In the genomic region with DNA sequence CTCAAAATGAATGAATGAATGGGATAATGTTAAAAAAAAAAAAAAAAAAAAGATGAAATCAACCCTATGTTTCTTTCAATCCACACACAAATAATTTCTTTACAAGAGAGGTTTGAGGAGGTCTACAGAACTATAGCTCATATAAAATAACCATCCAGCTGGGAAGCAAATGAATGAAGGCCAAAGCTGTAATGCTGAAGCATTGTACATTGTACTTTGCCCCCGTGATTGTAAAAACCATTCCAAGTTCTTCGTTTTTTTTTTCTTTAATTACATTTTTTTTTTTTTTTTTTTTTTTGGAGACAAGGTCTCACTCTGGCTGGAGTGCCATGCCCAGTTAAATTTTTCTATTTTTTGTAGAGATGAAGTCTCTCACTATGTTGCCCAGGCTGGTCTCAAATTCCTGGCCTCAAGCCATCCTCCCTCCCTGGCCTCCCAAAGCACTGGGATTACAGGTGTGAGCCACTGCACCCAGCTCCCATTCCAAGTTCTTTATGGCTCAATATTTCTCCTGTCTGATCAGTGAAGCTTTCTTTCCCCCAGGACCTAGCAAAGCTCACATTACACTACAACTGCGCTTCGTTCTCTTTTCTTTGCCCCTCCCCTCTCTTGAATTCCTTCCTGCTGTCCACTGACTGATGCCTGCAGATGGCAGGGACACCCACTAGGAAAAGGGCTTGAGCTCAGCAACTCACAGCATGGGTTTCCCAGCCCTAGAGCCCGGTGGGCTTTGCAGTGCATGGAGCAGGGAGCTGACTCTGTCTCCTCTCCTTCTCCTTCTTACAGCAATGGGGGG, we compare ENCODE assay signal across 18 cellular contexts. TPM values are rescaled to one million over a fixed set of nuclear protein-coding genes. Genes with fewer than 3 reads are reported as not detected.
DNase-seq lines count a peak whose midpoint lies in the region; TF ChIP-seq lines count a peak whose summit lies in the region.
"Had no signal": no experiment of that assay in that cellular context is flagged by ENCODE, and none has a peak within 500 bp of the region (broad histone marks: within the 10 kb centered on the region; RNA-seq: fewer than 3 reads in every experiment).

No MANE protein-coding gene starts in this region.

- H3K27ac ChIP-seq in mesendoderm (ENCODE audit: low read depth, low read length) (no peak overlapping the region), esophagus muscularis mucosa (replicated peaks in 1 of 4) (no peak overlapping the region), WERI-Rb-1 (no peak overlapping the region)
- H3K27ac ChIP-seq: adrenal gland, PC-9, VCaP had no signal

- H2AK5ac ChIP-seq in mesendoderm (ENCODE audit: low read length) = no peak overlapping the region

- H3K18ac ChIP-seq in mesendoderm (ENCODE audit: low read length) = no peak overlapping the region

- no peak overlapping the region for H2BK15ac ChIP-seq in mesendoderm (replicated peaks; ENCODE audit: low read depth)

- peak; percentile 74 for DNase-seq in ELF-1 (ENCODE audit: low read depth, low spot score)
- DNase-seq in HT1080 (ENCODE audit: low read depth) = peak; percentile 16
- DNase-seq in choroid plexus epithelial cell (ENCODE audit: low read depth) = peak; percentile 58
- peak; percentile 40 for DNase-seq in mesendoderm
- no peak for DNase-seq in esophagus muscularis mucosa (ENCODE audit: extremely low spot score)
- no peak for DNase-seq in SHP77 treated with DMSO at 0.1 percent for 48 hours (lab: John Stamatoyannopoulos, UW)
- no peak for DNase-seq in WERI-Rb-1
- DNase-seq in GM20000 (ENCODE audit: low spot score) = no peak
- DNase-seq: activated CD8-positive, alpha-beta T cell treated with anti-CD3 and anti-CD28 coated beads, Interleukin-2, amount 10 ng/mL, durations not matched to agents 7 days and 5 days; adrenal gland; cerebellar nuclear complex; DMS79 treated with DMSO at 0.1 percent for 48 hours; kidney; midbrain; NCI-H2081 treated with DMSO at 0.1 percent for 48 hours; PC-9; trophoblast cell had no signal

- H3K27me3 ChIP-seq in mesendoderm (ENCODE audit: insufficient read depth, low read length, poor library complexity) = no peaks in the 10 kb centered on the region
- peaks cover 0 to 16% (median 0%) of the 10 kb centered on the region in 4 donors for H3K27me3 ChIP-seq in esophagus muscularis mucosa
- H3K27me3 ChIP-seq in WERI-Rb-1 (ENCODE audit: insufficient read depth, low read depth, severe bottlenecking) = no peaks in the 10 kb centered on the region
- H3K27me3 ChIP-seq: adrenal gland had no signal

- WGBS in mesendoderm (ENCODE audit: extremely low coverage, insufficient coverage, low lambda C conversion rate) = no CpG with 5 or more reads among the region's 5 CpGs
- WGBS in esophagus muscularis mucosa = 34% methylated on average over 5 of the region's 5 CpGs

- intact Hi-C loops in esophagus muscularis mucosa (cut with DNase I) = no loop called here

- H3K4me3 ChIP-seq in choroid plexus epithelial cell (ENCODE audit: low read depth, low read length) (no peak overlapping the region), mesendoderm (ENCODE audit: low read length) (no peak overlapping the region), esophagus muscularis mucosa (no peak overlapping the region), WERI-Rb-1 (ENCODE audit: low read depth, low read length) (no peak overlapping the region)
- H3K4me3 ChIP-seq: adrenal gland, PC-9 had no signal

- H3K36me3 ChIP-seq in mesendoderm (ENCODE audit: control insufficient read depth, insufficient read depth, low read length) = no peaks in the 10 kb centered on the region
- H3K36me3 ChIP-seq in esophagus muscularis mucosa = no peaks in the 10 kb centered on the region
- no peaks in the 10 kb centered on the region for H3K36me3 ChIP-seq in WERI-Rb-1
- H3K36me3 ChIP-seq: adrenal gland had no signal

- H2BK120ac ChIP-seq in mesendoderm (ENCODE audit: low read depth, low read length) = no peak overlapping the region

- H3K9me3 ChIP-seq in esophagus muscularis mucosa = no peaks in the 10 kb centered on the region
- H3K9me3 ChIP-seq in WERI-Rb-1 (ENCODE audit: severe bottlenecking) = no peaks in the 10 kb centered on the region
- H3K9me3 ChIP-seq: adrenal gland had no signal

- H2BK5ac ChIP-seq in mesendoderm (ENCODE audit: low read length) = no peak overlapping the region

- no peaks in the 10 kb centered on the region for H3K79me2 ChIP-seq in mesendoderm (ENCODE audit: control insufficient read depth, insufficient read depth, low read length)

- no peak overlapping the region for H3K23ac ChIP-seq in mesendoderm (ENCODE audit: low read length)

- no peak overlapping the region for H4K8ac ChIP-seq in mesendoderm (ENCODE audit: low read depth, low read length)

- H3K9ac ChIP-seq in mesendoderm (ENCODE audit: low read length) = no peak overlapping the region

- TF ChIP-seq EP300 in esophagus muscularis mucosa (IDR thresholded peaks at IDR 0.05) = no peak

- no peak overlapping the region for H3K4ac ChIP-seq in mesendoderm (ENCODE audit: low read depth, low read length)

- H3K4me2 ChIP-seq in mesendoderm (ENCODE audit: low read length) = no peak overlapping the region
- H3K4me2 ChIP-seq: PC-9 had no signal

- no peak for TF ChIP-seq POLR2A in esophagus muscularis mucosa (IDR thresholded peaks at IDR 0.05; ENCODE audit: low read depth)

- TF ChIP-seq CTCF in choroid plexus epithelial cell (conservative IDR thresholded peaks at IDR 0.05; ENCODE audit: low read depth, low read length) (no peak), esophagus muscularis mucosa (IDR thresholded peaks at IDR 0.05) (no peak), WERI-Rb-1 (IDR thresholded peaks at IDR 0.05; ENCODE audit: low read depth, low read length) (no peak), GM20000 (IDR thresholded peaks at IDR 0.05; ENCODE audit: extremely low read depth, missing control alignments) (no peak)

- no peak overlapping the region for H3K56ac ChIP-seq in mesendoderm (ENCODE audit: low read length)

- H4K5ac ChIP-seq in mesendoderm (ENCODE audit: low read length) = no peak overlapping the region

- H3K4me1 ChIP-seq in mesendoderm (ENCODE audit: control insufficient read depth, low read depth, low read length) (no peaks in the 10 kb centered on the region), esophagus muscularis mucosa (no peaks in the 10 kb centered on the region)
- H3K4me1 ChIP-seq: adrenal gland had no signal

- no peaks in the 10 kb centered on the region for H3K79me1 ChIP-seq in mesendoderm (ENCODE audit: low read length)

RNA-seq across cellular contexts. Expression of gene NOP56, which starts 53.0 kb away (rescaled TPM):
- total RNA-seq in HT1080 (2014; rRNA removed; shearing (Covaris generic)) = 493 and 581 TPM in 2 replicates
- 83.3 and 102 TPM in 2 replicates for polyA plus RNA-seq in HT1080 (2015; cell fraction: cytosol; rRNA removed)
- 408 and 456 TPM in 2 replicates for polyA plus RNA-seq in HT1080 (2015; cell fraction: nucleus; rRNA removed)
- polyA plus RNA-seq in mesendoderm (2013, experiment 1 of 2) = 590 TPM
- 586 TPM for polyA plus RNA-seq in mesendoderm (2013, experiment 2 of 2)
- 10 to 100 TPM; 31.6 to 96.4 (median 62.8) TPM for total RNA-seq in esophagus muscularis mucosa

Comparison
In these comparisons a context has a peak if more than half of its experiments do, and no peak if none do; other contexts are left out.
1. DNase-seq: peak in ELF-1 (single experiment), HT1080 (single experiment), choroid plexus epithelial cell (single experiment) and mesendoderm (single experiment); none in esophagus muscularis mucosa (single experiment), SHP77 treated with DMSO at 0.1 percent for 48 hours (single experiment), WERI-Rb-1 (single experiment) and GM20000 (single experiment).